Comparison of ENCODE assay signal across 8 cellular contexts in the genomic region with DNA sequence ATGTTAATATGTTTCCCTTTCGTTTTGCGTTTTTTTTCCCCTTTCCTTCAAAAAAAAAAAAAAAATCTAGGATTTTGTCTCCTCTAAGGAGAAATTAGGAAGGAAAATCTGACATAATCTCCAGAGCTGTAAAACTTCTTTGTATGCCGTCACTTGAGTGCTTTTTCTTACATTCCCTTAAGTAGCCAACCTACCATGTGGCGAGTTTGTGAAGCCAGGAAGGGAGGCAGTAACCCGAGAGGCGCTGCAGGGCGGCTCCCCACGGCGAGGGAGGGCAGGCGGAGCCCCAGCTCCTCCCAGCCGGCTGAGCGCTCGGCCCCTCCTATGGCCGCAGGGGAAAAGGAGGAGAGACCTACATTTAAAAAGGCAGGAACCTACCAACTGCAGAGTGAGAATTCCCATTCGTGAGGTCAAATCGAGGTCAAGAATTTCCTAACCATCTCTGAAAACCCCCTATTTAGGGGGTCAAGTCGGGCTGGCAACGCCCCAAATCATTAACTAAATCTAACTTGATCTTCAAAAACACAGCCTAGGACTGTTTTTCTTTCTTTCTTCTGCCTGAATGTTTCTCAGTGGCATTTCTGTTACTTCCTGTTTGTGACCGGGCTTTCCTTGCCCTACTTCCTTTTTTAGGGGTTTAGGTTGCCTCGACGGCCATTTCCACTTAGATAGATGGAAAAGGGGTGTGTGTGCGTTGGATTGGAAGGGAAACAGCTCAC.
DNase-seq lines count a peak whose midpoint lies in the region; ATAC-seq and FAIRE-seq lines count a peak whose summit lies in the region.

No MANE protein-coding gene starts in this region.

- peak; percentile 66 for FAIRE-seq in colon (lab: Jason Lieb, UNC)

- peak; percentile 88 for ATAC-seq in GM19043 (IDR thresholded peaks at IDR 0.05; ENCODE audit: low read depth, unreplicated experiment)
- ATAC-seq in HG03280 (IDR thresholded peaks at IDR 0.05; ENCODE audit: unreplicated experiment): peak; percentile 91

- peak; percentile 90 to 91 for DNase-seq in AML-193 (lab: John Stamatoyannopoulos, UW)
- peak; percentile 45 to 88 for DNase-seq in NCI-H446 (lab: John Stamatoyannopoulos, UW)
- DNase-seq in activated CD4-positive, alpha-beta T cell treated with anti-CD3 and anti-CD28 coated beads for 24 hours (ENCODE audit: low read depth in 2 of 2): peak; percentile 48 to 56
- peak; percentile 26 to 30 for DNase-seq in stimulated activated CD4-positive, alpha-beta T cell treated with anti-CD3 and anti-CD28 coated beads, Interleukin-1b, Interleukin-23, amount 100 ng/mL, for 1 hour (ENCODE audit: low read depth in 2 of 2)

- H3K27me3 ChIP-seq in layer of hippocampus (ENCODE audit: control insufficient read depth, insufficient read depth, low read length): no peaks in the 10 kb centered on the region

- H3K27ac ChIP-seq in layer of hippocampus (ENCODE audit: low read depth, low read length): peak overlapping the region; percentile 85

Comparison
In these comparisons a context has a peak if more than half of its experiments do, and no peak if none do; other contexts are left out.
1. Peak in every context shown above with its lines: DNase-seq, ATAC-seq and H3K27ac ChIP-seq.
2. DNase-seq: peak in every context shown above with its lines; median percentile 90 in AML-193; 66 in NCI-H446; 52 in activated CD4-positive, alpha-beta T cell treated with anti-CD3 and anti-CD28 coated beads for 24 hours; 28 in stimulated activated CD4-positive, alpha-beta T cell treated with anti-CD3 and anti-CD28 coated beads, Interleukin-1b, Interleukin-23, amount 100 ng/mL, for 1 hour.